In genomic region chr4:165709526-165709925, GRCh38 we compare ENCODE assay signal across 1 cellular context.
TF ChIP-seq lines count a peak whose summit lies in the region.

No MANE protein-coding gene starts in this region.

TF ChIP-seq in GM23338, 12 proteins besides CTCF, POLR2A, EP300 and RAD21 (continued from another document):
- no peak for TF ChIP-seq STAT1 (IDR thresholded peaks at IDR 0.05; ENCODE audit: unreplicated experiment)
- TF ChIP-seq ZNF114 (CRISPR knock-in tag; IDR thresholded peaks at IDR 0.05): no peak
- TF ChIP-seq NANOG (IDR thresholded peaks at IDR 0.05; ENCODE audit: borderline replicate concordance): no peak
- TF ChIP-seq CREB1 (CRISPR knock-in tag; IDR thresholded peaks at IDR 0.05; ENCODE audit: low read depth): no peak
TF ChIP-seq in GM23338: peak in this region for 0.
